ENCODE assay signal across 8 cellular contexts in genomic region chr1:205273551-205273982, GRCh38. TPM values are rescaled to one million over a fixed set of nuclear protein-coding genes. Genes with fewer than 3 reads are reported as not detected.
DNase-seq lines count a peak whose midpoint lies in the region; ATAC-seq, FAIRE-seq and TF ChIP-seq lines count a peak whose summit lies in the region.

No MANE protein-coding gene starts in this region.

- no peak overlapping the region for H3K4me3 ChIP-seq in upper lobe of right lung

- no peaks in the 10 kb centered on the region for H3K79me2 ChIP-seq in H9 (ENCODE audit: insufficient read depth, low read length)

- peaks cover 2% of the 10 kb centered on the region for H4K20me1 ChIP-seq in H9 (ENCODE audit: control insufficient read depth, insufficient read depth, insufficient read length)

- H3K4me3 Mint-ChIP-seq in H9 = no peak overlapping the region
- H3K4me3 Mint-ChIP-seq in activated naive CD4-positive, alpha-beta T cell treated with anti-CD3 and anti-CD28 coated beads, Interleukin-2, amount 50 U/mL, for 24 hours = peak overlapping the region; percentile 30

- H3K4ac ChIP-seq in H9 (ENCODE audit: low read depth, low read length) = no peak overlapping the region

- TF ChIP-seq CTCF in D721Med (IDR thresholded peaks at IDR 0.05; ENCODE audit: insufficient read depth, missing control alignments) = peak; percentile 99
- TF ChIP-seq CTCF in H9 (conservative IDR thresholded peaks at IDR 0.05) = peak; percentile 99
- TF ChIP-seq CTCF in upper lobe of right lung (IDR thresholded peaks at IDR 0.05) = peak; percentile 99

- H3K9me3 Mint-ChIP-seq in H9 = no peaks in the 10 kb centered on the region; a peak in 1 of 5 replicates
- H3K9me3 Mint-ChIP-seq in activated naive CD4-positive, alpha-beta T cell treated with anti-CD3 and anti-CD28 coated beads, Interleukin-2, amount 50 U/mL, for 24 hours = no peaks in the 10 kb centered on the region

- H3K27ac ChIP-seq in H9 (ENCODE audit: insufficient read length, low read depth, low read length) = no peak overlapping the region
- no peak overlapping the region for H3K27ac ChIP-seq in upper lobe of right lung

- H4K5ac ChIP-seq in H9 (ENCODE audit: insufficient read length, low read depth, low read length) = no peak overlapping the region

- H3K14ac ChIP-seq in H9 (ENCODE audit: insufficient read depth, low read length) = no peak overlapping the region; the same call in 1 of the 2 replicates

- H2BK120ac ChIP-seq in H9 (ENCODE audit: low read depth, low read length, poor library complexity, severe bottlenecking) = no peak overlapping the region

- peaks cover 1 to 21% (median 16%) of the 10 kb centered on the region in 3 experiments; a peak in 6 of 7 replicates for H3K36me3 Mint-ChIP-seq in H9 (ENCODE audit: insufficient read depth in 1 of 3, low read depth in 3 of 3)
- no peaks in the 10 kb centered on the region for H3K36me3 Mint-ChIP-seq in activated naive CD4-positive, alpha-beta T cell treated with anti-CD3 and anti-CD28 coated beads, Interleukin-2, amount 50 U/mL, for 24 hours

- no CpG with 5 or more reads among the region's 7 CpGs for WGBS in H9 (ENCODE audit: extremely low coverage, insufficient read length, low lambda C conversion rate)

- no peak overlapping the region for H4K8ac ChIP-seq in H9 (replicated peaks; ENCODE audit: insufficient read length, low read depth, low read length)

- H3K4me1 Mint-ChIP-seq in H9 = peaks cover 22 to 37% of the 10 kb centered on the region in 2 experiments
- peaks cover 42% of the 10 kb centered on the region for H3K4me1 Mint-ChIP-seq in activated naive CD4-positive, alpha-beta T cell treated with anti-CD3 and anti-CD28 coated beads, Interleukin-2, amount 50 U/mL, for 24 hours

- no peaks in the 10 kb centered on the region for H3K79me1 ChIP-seq in H9 (ENCODE audit: insufficient read depth, low read depth, low read length, poor library complexity, severe bottlenecking)

- H3K27ac Mint-ChIP-seq in H9 = peak overlapping the region; percentile 76 to 86 (median 84); a peak in 5 of 7 replicates
- H3K27ac Mint-ChIP-seq in activated naive CD4-positive, alpha-beta T cell treated with anti-CD3 and anti-CD28 coated beads, Interleukin-2, amount 50 U/mL, for 24 hours = no peak overlapping the region

- no peak overlapping the region for H2BK20ac ChIP-seq in H9 (ENCODE audit: low read depth, low read length, poor library complexity, severe bottlenecking)

- peaks cover 3% of the 10 kb centered on the region; the same call in 1 of the 2 replicates for H3K4me1 ChIP-seq in H9 (ENCODE audit: insufficient read depth, low read length)
- peaks cover 16% of the 10 kb centered on the region for H3K4me1 ChIP-seq in upper lobe of right lung

- peak overlapping the region; percentile 0 for H4K91ac ChIP-seq in H9 (ENCODE audit: insufficient read length, low read depth, low read length)

- H3K9ac ChIP-seq in H9 (ENCODE audit: extremely low read depth, insufficient read length, low read length) = no peak overlapping the region

- no peak overlapping the region for H3K56ac ChIP-seq in H9 (ENCODE audit: insufficient read length, low read depth, low read length)

- H3K4me2 ChIP-seq in H9 (ENCODE audit: insufficient read depth, insufficient read length, low read length) = no peak overlapping the region

- no peak overlapping the region for H3K18ac ChIP-seq in H9 (ENCODE audit: insufficient read length, low read depth, low read length)

- H2AFZ ChIP-seq in H9 (ENCODE audit: low read length) = no peak overlapping the region

- peak; percentile 48 for FAIRE-seq in D721Med (lab: Jason Lieb, UNC)

- H3K27me3 ChIP-seq in H9 (ENCODE audit: insufficient read depth, low read length) (no peaks in the 10 kb centered on the region), upper lobe of right lung (no peaks in the 10 kb centered on the region)

- no peak overlapping the region for H2BK15ac ChIP-seq in H9 (ENCODE audit: low read depth, low read length)

- ATAC-seq in Right ventricle myocardium superior (ENCODE audit: poor library complexity) (peak; percentile 88), upper lobe of right lung (peak; percentile 90)

- peak overlapping the region; percentile 18 for H2AK5ac ChIP-seq in H9 (ENCODE audit: insufficient read length, low read length)

- intact Hi-C loops in Right ventricle myocardium superior (cut with DNase I) (loop anchor here (1.0 kb wide), 1 partner anchor 52 kb away; no protein-coding TSS in a partner anchor), upper lobe of right lung (cut with DNase I) (loop anchor here (2.0 to 10.0 kb wide), 2 partner anchors 53 to 211 kb away; no protein-coding TSS in a partner anchor)

- H2BK12ac ChIP-seq in H9 (ENCODE audit: insufficient read length, low read depth, low read length) = no peak overlapping the region

- H3K9me3 ChIP-seq in H9 (ENCODE audit: control insufficient read depth, low read depth, low read length) (no peaks in the 10 kb centered on the region), upper lobe of right lung (no peaks in the 10 kb centered on the region)

- no peak overlapping the region for H3K23ac ChIP-seq in H9 (ENCODE audit: insufficient read length, low read depth, low read length)

- H3K36me3 ChIP-seq in upper lobe of right lung = no peaks in the 10 kb centered on the region

- DNase-seq in D721Med (ENCODE audit: insufficient read length, low spot score) = peak; percentile 97
- peak; percentile 91 for DNase-seq in H9
- DNase-seq in NCI-H1105 (lab: John Stamatoyannopoulos, UW) = peak; percentile 88
- peak; percentile 75 for DNase-seq in SKM-1 (lab: John Stamatoyannopoulos, UW; ENCODE audit: unreplicated experiment)
- DNase-seq in Right ventricle myocardium superior = peak; percentile 91
- DNase-seq in pons (ENCODE audit: low spot score) = peak; percentile 86
- DNase-seq in upper lobe of right lung = peak; percentile 90

- no peaks in the 10 kb centered on the region for H3K23me2 ChIP-seq in H9 (ENCODE audit: insufficient read length, low read depth, low read length, poor library complexity, severe bottlenecking)

- no peaks in the 10 kb centered on the region for H3K27me3 Mint-ChIP-seq in H9 (ENCODE audit: low read depth)
- no peaks in the 10 kb centered on the region for H3K27me3 Mint-ChIP-seq in activated naive CD4-positive, alpha-beta T cell treated with anti-CD3 and anti-CD28 coated beads, Interleukin-2, amount 50 U/mL, for 24 hours

- no peak overlapping the region for H2BK5ac ChIP-seq in H9 (ENCODE audit: insufficient read length, low read length)

- no peak overlapping the region for H3T11ph ChIP-seq in H9 (ENCODE audit: low read length)

RNA-seq across cellular contexts. Expression of gene TMCC2, which starts 45.8 kb away (rescaled TPM):
- total RNA-seq in H9 (2021) (11.3 and 11.7 TPM in 2 replicates), Right ventricle myocardium superior (1.3 TPM), upper lobe of right lung (4.8 TPM)

RNA-seq across cellular contexts. Expression of gene NUAK2, which starts 48.0 kb away (rescaled TPM):
- total RNA-seq in H9 (2021) (15.4 and 15.5 TPM in 2 replicates), Right ventricle myocardium superior (1.2 TPM), upper lobe of right lung (8.8 TPM)
